Comparison of ENCODE assay signal across 8 cellular contexts in the genomic region with DNA sequence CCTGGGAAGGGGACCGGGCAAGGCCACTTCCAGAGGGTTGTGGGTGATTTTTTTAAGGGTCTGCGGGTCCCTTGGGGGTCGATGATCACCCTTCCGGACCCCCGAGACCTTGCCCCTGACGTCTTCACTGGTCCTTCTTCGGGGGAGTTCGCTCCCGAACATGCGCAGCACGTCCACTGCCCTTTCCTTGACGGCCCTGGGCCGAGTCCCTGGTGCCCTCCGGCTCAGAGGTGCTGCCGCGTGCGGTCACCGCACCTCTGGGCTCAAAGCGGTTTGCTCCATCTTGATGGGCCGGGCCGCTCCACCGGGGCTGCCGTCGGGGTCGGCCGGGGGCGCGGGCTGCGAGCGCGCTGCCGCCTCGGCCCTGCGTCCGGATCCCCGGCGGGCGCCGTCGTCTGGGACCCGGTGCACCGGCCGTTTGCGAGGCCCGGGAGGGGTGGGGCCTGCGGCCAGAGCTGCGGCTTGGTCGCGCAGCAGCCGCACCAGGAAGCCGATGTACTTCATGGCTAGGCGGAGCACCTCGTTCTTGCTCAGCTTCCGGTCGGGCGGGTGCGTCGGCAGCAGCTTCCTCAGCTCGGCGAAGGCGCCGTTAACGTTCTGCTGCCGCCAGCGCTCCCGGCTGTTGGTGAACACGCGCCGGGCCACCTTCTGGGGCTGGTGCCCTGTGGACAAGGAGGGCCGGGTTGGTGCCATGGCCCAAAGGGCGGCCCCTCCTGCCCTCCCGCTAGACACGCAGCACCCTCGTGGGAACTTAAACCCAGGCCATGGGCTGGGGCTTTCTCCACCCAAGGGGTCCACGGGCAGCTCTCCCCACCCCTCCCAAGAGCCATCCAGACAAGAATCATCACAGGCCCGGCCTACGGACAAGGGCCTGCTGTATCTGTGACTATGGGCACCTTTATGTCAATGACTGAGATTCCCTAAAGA.
A peak's percentile ranks its signal among the peaks of the same experiment; 100 is the strongest.
DNase-seq lines count a peak whose midpoint lies in the region; ATAC-seq and FAIRE-seq lines count a peak whose summit lies in the region.

No MANE protein-coding gene starts in this region.

- no peak for ATAC-seq in GM18519 (IDR thresholded peaks at IDR 0.05; ENCODE audit: low FRiP score, unreplicated experiment)
- no peak for ATAC-seq in GM21825 (IDR thresholded peaks at IDR 0.05; ENCODE audit: unreplicated experiment)

- peak; percentile 85 for FAIRE-seq in GM18507 (lab: Jason Lieb, UNC)

- DNase-seq in GM18507 (ENCODE audit: extremely low spot score, insufficient read length, low read depth) (no peak), SW480 (ENCODE audit: low spot score) (peak; percentile 65), kidney tubule cell (ENCODE audit: low spot score) (peak; percentile 31), iPS-NIHi7 (ENCODE audit: extremely low spot score) (no peak)
- DNase-seq in activated naive CD8-positive, alpha-beta T cell treated with anti-CD3 and anti-CD28 coated beads, Interleukin-2, amount 50 U/mL, for 16 hours (ENCODE audit: low read depth, low spot score) = peak; percentile 35
- peak; percentile 64 for DNase-seq in stimulated activated CD8-positive, alpha-beta memory T cell treated with anti-CD3 and anti-CD28 coated beads, Interleukin-12 subunit alpha, Interleukin-12 subunit beta, amount 100 ng/mL, for 1 hour (ENCODE audit: low read depth)

Comparison
In these comparisons a context has a peak if more than half of its experiments do, and no peak if none do; other contexts are left out.
1. DNase-seq: peak in SW480 (single experiment), activated naive CD8-positive, alpha-beta T cell treated with anti-CD3 and anti-CD28 coated beads, Interleukin-2, amount 50 U/mL, for 16 hours (single experiment), kidney tubule cell (single experiment) and stimulated activated CD8-positive, alpha-beta memory T cell treated with anti-CD3 and anti-CD28 coated beads, Interleukin-12 subunit alpha, Interleukin-12 subunit beta, amount 100 ng/mL, for 1 hour (single experiment); none in GM18507 (single experiment) and iPS-NIHi7 (single experiment).